Comparison of ENCODE assay signal across 1 cellular context in the genomic region with DNA sequence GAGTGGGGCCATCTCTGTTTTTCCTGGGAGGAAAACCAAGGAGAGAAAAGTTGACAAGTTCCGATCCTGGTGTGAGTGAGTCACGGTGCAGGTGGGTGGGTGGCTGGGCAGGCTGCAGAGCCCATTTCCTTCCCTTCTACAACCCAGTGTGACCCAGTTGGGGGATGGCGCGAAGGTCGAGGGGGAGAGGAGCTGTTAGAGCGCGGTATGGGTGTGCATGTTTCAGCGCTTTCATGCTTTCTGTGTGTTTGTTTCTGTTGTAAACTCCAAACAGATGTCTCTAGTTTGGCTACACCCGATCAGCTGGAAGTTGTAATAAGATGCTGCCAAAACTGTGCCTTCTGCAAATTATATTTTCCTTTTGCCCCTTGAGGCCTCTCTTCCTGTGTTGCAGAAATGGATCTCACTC.
TF ChIP-seq lines count a peak whose summit lies in the region.

No MANE protein-coding gene starts in this region.

TF ChIP-seq in H1, 55 proteins besides CTCF, POLR2A, EP300 and RAD21:
- TF ChIP-seq JUN (IDR thresholded peaks at IDR 0.05; ENCODE audit: low read depth, low read length) (no peak), KDM5A (IDR thresholded peaks at IDR 0.05; ENCODE audit: low read length) (no peak), TEAD4 (IDR thresholded peaks at IDR 0.05; ENCODE audit: low read depth, low read length) (no peak), RFX5 (IDR thresholded peaks at IDR 0.05; ENCODE audit: borderline replicate concordance, low read depth, low read length) (no peak), BCL11A (IDR thresholded peaks at IDR 0.05; ENCODE audit: low read depth in 2 of 2, low read length in 2 of 2) (no peak), BRCA1 (IDR thresholded peaks at IDR 0.05; ENCODE audit: low read depth, low read length) (no peak), CHD1 (IDR thresholded peaks at IDR 0.05; ENCODE audit: low read depth, low read length) (no peak)
- TF ChIP-seq, protein P1, sequence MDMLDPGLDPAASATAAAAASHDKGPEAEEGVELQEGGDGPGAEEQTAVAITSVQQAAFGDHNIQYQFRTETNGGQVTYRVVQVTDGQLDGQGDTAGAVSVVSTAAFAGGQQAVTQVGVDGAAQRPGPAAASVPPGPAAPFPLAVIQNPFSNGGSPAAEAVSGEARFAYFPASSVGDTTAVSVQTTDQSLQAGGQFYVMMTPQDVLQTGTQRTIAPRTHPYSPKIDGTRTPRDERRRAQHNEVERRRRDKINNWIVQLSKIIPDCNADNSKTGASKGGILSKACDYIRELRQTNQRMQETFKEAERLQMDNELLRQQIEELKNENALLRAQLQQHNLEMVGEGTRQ (IDR thresholded peaks at IDR 0.05; ENCODE audit: low read length) = no peak
